In genomic region chr1:46616277-46617107, GRCh38 we compare ENCODE assay signal across 1 cellular context.
TF ChIP-seq lines count a peak whose summit lies in the region.

Gene MOB3C, minus strand, starts transcription at chr1:46616811. Its CDS starts 3,490 bp downstream, at chr1:46613321.

TF ChIP-seq in HCT116, 20 proteins besides CTCF, POLR2A, EP300 and RAD21 (continued from another document):
- TF ChIP-seq TCF7L2 (IDR thresholded peaks at IDR 0.05; ENCODE audit: borderline replicate concordance, extremely low read depth, insufficient read depth, insufficient read length) (no peak), YY1 (IDR thresholded peaks at IDR 0.05; ENCODE audit: extremely low read depth, insufficient replicate concordance, low read depth, low read length) (peak; percentile 27), FOSL1 (IDR thresholded peaks at IDR 0.05; ENCODE audit: low read depth) (peak; percentile 30; the same call in 1 of the 2 replicates), EZH2phosphoT487 (IDR thresholded peaks at IDR 0.05; ENCODE audit: borderline replicate concordance) (no peak), REST (IDR thresholded peaks at IDR 0.05; ENCODE audit: low read depth) (no peak), SP1 (IDR thresholded peaks at IDR 0.05; ENCODE audit: low read depth) (no peak), POLR2AphosphoS5 (IDR thresholded peaks at IDR 0.05; ENCODE audit: low read depth, low read length) (peak; percentile 80), ATF3 (IDR thresholded peaks at IDR 0.05) (no peak), CBX3 (IDR thresholded peaks at IDR 0.05; ENCODE audit: low read depth) (no peak), ZFX (IDR thresholded peaks at IDR 0.05) (no peak), ELF1 (IDR thresholded peaks at IDR 0.05; ENCODE audit: borderline replicate concordance, low read depth) (no peak), SIN3A (IDR thresholded peaks at IDR 0.05; ENCODE audit: low read depth) (no peak), CEBPB (IDR thresholded peaks at IDR 0.05; ENCODE audit: low read depth) (no peak)
